1 cellular context compared by ENCODE assay signal in genomic region chr1:58783090-58783992, GRCh38.
TF ChIP-seq lines count a peak whose summit lies in the region.

No MANE protein-coding gene starts in this region.

TF ChIP-seq in HepG2, 621 proteins besides CTCF, POLR2A, EP300 and RAD21 (continued from another document):
- TF ChIP-seq DZIP1 (CRISPR knock-in tag; IDR thresholded peaks at IDR 0.05) (peak; percentile 78; the same call in 1 of the 2 replicates), AGO2 (optimal IDR thresholded peaks at IDR 0.05; ENCODE audit: low read depth, low read length) (peak; percentile 95), TFE3 (CRISPR knock-in tag; IDR thresholded peaks at IDR 0.05) (0 out of 2 replicates have a peak, but pooled peaks have one; percentile 8), FOXA1 (IDR thresholded peaks at IDR 0.05) (no peak), FOXA1 (CRISPR knock-in tag; IDR thresholded peaks at IDR 0.05) (peak; percentile 6; the same call in 1 of the 2 replicates), ZBTB8A (CRISPR knock-in tag; IDR thresholded peaks at IDR 0.05; ENCODE audit: borderline replicate concordance, low read depth) (no peak), MAZ (IDR thresholded peaks at IDR 0.05; ENCODE audit: borderline replicate concordance, low read depth, low read length) (no peak), MAZ (CRISPR knock-in tag; IDR thresholded peaks at IDR 0.05; ENCODE audit: low read depth) (peak; percentile 24; the same call in 1 of the 2 replicates), ZNF543 (CRISPR knock-in tag; IDR thresholded peaks at IDR 0.05) (0 out of 2 replicates have a peak, but pooled peaks have one; percentile 24), ZNF709 (CRISPR knock-in tag; IDR thresholded peaks at IDR 0.05) (peak; percentile 9; the same call in 1 of the 2 replicates), ZNF24 (IDR thresholded peaks at IDR 0.05) (no peak), HNRNPL (IDR thresholded peaks at IDR 0.05; ENCODE audit: low read depth, low read length) (no peak), DBP (CRISPR knock-in tag; IDR thresholded peaks at IDR 0.05; ENCODE audit: not compliant biosample characterization) (no peak), MAX (IDR thresholded peaks at IDR 0.05) (peak; percentile 56; the same call in 1 of the 2 replicates), NFIC (IDR thresholded peaks at IDR 0.05; ENCODE audit: low read length) (peak; percentile 46; the same call in 1 of the 2 replicates), PHF20 (CRISPR knock-in tag; IDR thresholded peaks at IDR 0.05) (0 out of 2 replicates have a peak, but pooled peaks have one; percentile 6), MXD1 (CRISPR knock-in tag; IDR thresholded peaks at IDR 0.05) (peak; percentile 36), XBP1 (CRISPR knock-in tag; IDR thresholded peaks at IDR 0.05) (no peak), ZNF275 (CRISPR knock-in tag; IDR thresholded peaks at IDR 0.05; ENCODE audit: borderline replicate concordance) (0 out of 2 replicates have a peak, but pooled peaks have one; percentile 28), TEF (CRISPR knock-in tag; IDR thresholded peaks at IDR 0.05) (no peak), HMGXB4 (CRISPR knock-in tag; IDR thresholded peaks at IDR 0.05; ENCODE audit: borderline replicate concordance in 1 of 2, low read depth in 1 of 2) (peak in 1 of 2 experiments; percentile 4; a peak in 1 of 4 replicates), HNRNPLL (IDR thresholded peaks at IDR 0.05; ENCODE audit: low read depth, low read length, poor library complexity, severe bottlenecking) (no peak), TGIF2 (CRISPR knock-in tag; IDR thresholded peaks at IDR 0.05) (peak; percentile 28; the same call in 1 of the 2 replicates), ZMAT3 (CRISPR knock-in tag; conservative IDR thresholded peaks at IDR 0.05) (0 out of 2 replicates have a peak, but pooled peaks have one; percentile 21), ISL2 (CRISPR knock-in tag; IDR thresholded peaks at IDR 0.05) (0 out of 2 replicates have a peak, but pooled peaks have one; percentile 19), ZNF770 (CRISPR knock-in tag; IDR thresholded peaks at IDR 0.05) (peak; percentile 52; the same call in 1 of the 2 replicates), FOXO4 (CRISPR knock-in tag; conservative IDR thresholded peaks at IDR 0.05) (0 out of 2 replicates have a peak, but pooled peaks have one; percentile 27), THAP8 (CRISPR knock-in tag; IDR thresholded peaks at IDR 0.05; ENCODE audit: borderline replicate concordance) (0 out of 2 replicates have a peak, but pooled peaks have one; percentile 27), MYNN (CRISPR knock-in tag; IDR thresholded peaks at IDR 0.05; ENCODE audit: low read depth) (no peak), ZNF557 (CRISPR knock-in tag; IDR thresholded peaks at IDR 0.05) (no peak; the same call in 1 of the 2 replicates), ZNF614 (CRISPR knock-in tag; IDR thresholded peaks at IDR 0.05; ENCODE audit: borderline replicate concordance) (0 out of 2 replicates have a peak, but pooled peaks have one; percentile 8), PHF8 (CRISPR knock-in tag; IDR thresholded peaks at IDR 0.05) (peak; percentile 25; the same call in 1 of the 2 replicates), BCL6 (CRISPR knock-in tag; IDR thresholded peaks at IDR 0.05) (peak; percentile 10; the same call in 1 of the 2 replicates), RBFOX2 (IDR thresholded peaks at IDR 0.05; ENCODE audit: low read depth, low read length) (peak; percentile 85), ZNF777 (CRISPR knock-in tag; IDR thresholded peaks at IDR 0.05) (peak; percentile 7; the same call in 1 of the 2 replicates), PRDM4 (CRISPR knock-in tag; IDR thresholded peaks at IDR 0.05; ENCODE audit: borderline replicate concordance) (no peak), GFI1 (CRISPR knock-in tag; IDR thresholded peaks at IDR 0.05; ENCODE audit: borderline replicate concordance) (0 out of 2 replicates have a peak, but pooled peaks have one; percentile 13), ZBTB21 (CRISPR knock-in tag; IDR thresholded peaks at IDR 0.05) (0 out of 2 replicates have a peak, but pooled peaks have one; percentile 6), ZFP82 (CRISPR knock-in tag; IDR thresholded peaks at IDR 0.05; ENCODE audit: borderline replicate concordance) (no peak), ZNF329 (CRISPR knock-in tag; IDR thresholded peaks at IDR 0.05; ENCODE audit: low read depth) (0 out of 2 replicates have a peak, but pooled peaks have one; percentile 11), ZNF30 (CRISPR knock-in tag; IDR thresholded peaks at IDR 0.05) (no peak; the same call in 1 of the 2 replicates), ZNF552 (CRISPR knock-in tag; IDR thresholded peaks at IDR 0.05; ENCODE audit: borderline replicate concordance) (no peak), ZFP41 (CRISPR knock-in tag; IDR thresholded peaks at IDR 0.05; ENCODE audit: borderline replicate concordance) (0 out of 2 replicates have a peak, but pooled peaks have one; percentile 14), ZBTB7B (CRISPR knock-in tag; IDR thresholded peaks at IDR 0.05) (0 out of 2 replicates have a peak, but pooled peaks have one; percentile 11)
TF ChIP-seq in HepG2: peak in this region for 77.
